8 cellular contexts compared by ENCODE assay signal in the genomic region with DNA sequence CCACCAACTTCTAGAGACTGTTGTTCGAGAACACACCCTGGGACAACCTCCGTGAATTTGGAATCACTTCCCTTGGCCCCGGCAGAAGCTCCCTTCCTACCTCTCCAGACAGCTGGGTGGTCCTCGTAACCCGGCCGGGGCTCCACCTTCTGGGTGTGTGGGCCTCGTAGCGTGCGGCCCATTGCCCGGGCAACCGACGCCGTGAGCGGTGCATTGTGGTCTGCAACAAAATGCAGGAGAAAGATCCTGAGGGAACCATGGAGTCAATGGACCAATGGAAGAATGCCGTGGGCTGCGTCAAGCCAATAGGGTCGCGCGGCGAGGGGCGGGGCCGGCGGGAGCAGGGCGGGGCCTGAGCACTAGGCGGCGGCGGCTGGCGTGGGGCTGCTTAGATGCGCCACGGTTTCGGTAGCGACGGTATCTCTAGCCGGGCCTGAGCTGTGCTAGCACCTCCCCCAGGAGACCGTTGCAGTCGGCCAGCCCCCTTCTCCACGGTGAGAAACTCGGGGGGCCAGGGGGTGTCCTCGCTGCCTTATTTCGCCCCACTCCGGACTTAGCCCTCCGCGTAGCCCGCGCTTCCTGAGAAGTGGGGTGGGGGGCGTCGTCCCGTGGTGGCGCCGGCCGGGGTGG. TPM values are rescaled to one million over a fixed set of nuclear protein-coding genes. Genes with fewer than 3 reads are reported as not detected.
DNase-seq lines count a peak whose midpoint lies in the region; ATAC-seq lines count a peak whose summit lies in the region.

A gene (plus strand): TSS at position 391 of the 630 bp plus-strand sequence. CDS start 309 bp downstream, outside the sequence.

- H3K27ac Mint-ChIP-seq in IgD-negative memory B cell, result peak within 1 kb of the TSS; percentile 86 to 95 (median 92)

- peak; percentile 92 for ATAC-seq in GM21529 (IDR thresholded peaks at IDR 0.05; ENCODE audit: unreplicated experiment)

- H3K27ac ChIP-seq in epithelial cell of prostate, result peak within 1 kb of the TSS; percentile 70

- peaks cover 18 to 26% (median 22%) of the 10 kb centered on the region in 3 donors for H3K4me1 Mint-ChIP-seq in IgD-negative memory B cell

- peaks cover 4% of the 10 kb centered on the region for H3K36me3 Mint-ChIP-seq in IgD-negative memory B cell

- peak within 1 kb of the TSS; percentile 91 to 99 (median 94) for H3K4me3 Mint-ChIP-seq in IgD-negative memory B cell

- H3K27me3 Mint-ChIP-seq in IgD-negative memory B cell, result no peaks in the 10 kb centered on the region

- H3K9me3 Mint-ChIP-seq in IgD-negative memory B cell, result no peaks in the 10 kb centered on the region

- DNase-seq in DMS 273 treated with DMSO at 0.1 percent for 48 hours (lab: John Stamatoyannopoulos, UW), result peak; percentile 75
- peak; percentile 90 for DNase-seq in OCI-M2 (lab: John Stamatoyannopoulos, UW; ENCODE audit: unreplicated experiment)
- peak; percentile 97 for DNase-seq in activated T-cell treated with anti-CD3 and anti-CD28 coated beads for 4 hours
- DNase-seq in epithelial cell of prostate (ENCODE audit: low read depth, low spot score), result peak; percentile 69
- DNase-seq in mucosa of gallbladder (ENCODE audit: low spot score), result peak; percentile 97
- DNase-seq in stimulated activated CD8-positive, alpha-beta memory T cell treated with anti-CD3 and anti-CD28 coated beads, Interleukin-4, amount 100 ng/mL, for 4 hours (ENCODE audit: low read depth in 2 of 2, low spot score in 1 of 2), result peak; percentile 92 to 94

RNA-seq across cellular contexts. Expression of the gene that starts here (rescaled TPM):
- polyA plus RNA-seq in IgD-negative memory B cell, result 442 TPM
- 393 TPM for total RNA-seq in mucosa of gallbladder

Comparison
In these comparisons a context has a peak if more than half of its experiments do, and no peak if none do; other contexts are left out.
1. Peak in every context shown above with its lines: DNase-seq, ATAC-seq and H3K27ac ChIP-seq.